ENCODE assay signal across 10 cellular contexts in the genomic region with DNA sequence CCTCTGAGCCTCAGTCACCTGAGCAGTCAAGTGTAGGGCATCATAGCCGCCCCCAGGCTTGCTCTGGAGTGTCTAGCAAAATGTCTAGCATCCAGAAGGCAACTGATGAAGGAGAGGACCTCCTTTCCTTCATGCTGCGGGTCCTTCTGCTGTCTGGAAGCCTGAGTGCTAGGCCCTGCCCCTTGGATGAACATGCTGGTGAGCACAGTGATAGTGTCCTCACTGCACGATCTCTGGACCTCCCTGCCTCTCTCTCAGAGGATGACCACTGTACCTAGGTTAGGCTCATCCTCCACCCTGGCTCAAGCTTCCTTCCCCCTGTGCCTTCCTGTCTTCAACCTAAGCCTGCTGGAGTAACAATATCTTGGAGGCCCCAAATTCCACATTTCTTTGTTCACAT.
DNase-seq lines count a peak whose midpoint lies in the region; ATAC-seq and TF ChIP-seq lines count a peak whose summit lies in the region.
"Had no signal": no experiment of that assay in that cellular context is flagged by ENCODE, and none has a peak within 500 bp of the region (broad histone marks: within the 10 kb centered on the region; RNA-seq: fewer than 3 reads in every experiment).

No MANE protein-coding gene starts in this region.

- no peak for DNase-seq in activated T-cell treated with anti-CD3 and anti-CD28 coated beads, Interleukin-2, amount 50 U/mL, for 72 hours
- no peak for DNase-seq in activated T-cell treated with anti-CD3 and anti-CD28 coated beads, Interleukin-2, amount 50 U/mL, for 1 hour
- DNase-seq in activated T-helper 2 cell treated with anti-CD3 and anti-CD28 coated beads, Interferon-gamma antibody, Interleukin-2, Interleukin-4, amounts not matched to agents 10 μg/mL and 5 μg/mL and 100 μg/mL, durations not matched to agents 14 hours and 24 hours and 36 hours (ENCODE audit: low spot score) = no peak
- DNase-seq in mesothelial cell of epicardium (ENCODE audit: low spot score in 2 of 2, unreplicated experiment in 2 of 2) = no peak
- no peak for DNase-seq in tibial artery
- no peak for DNase-seq in MV-4-11 (lab: John Stamatoyannopoulos, UW)
- DNase-seq in A172 (ENCODE audit: low spot score) = no peak
- DNase-seq: cortex of kidney, NCI-H2081 treated with DMSO at 0.1 percent for 48 hours had no signal

- H3K36me3 Mint-ChIP-seq in activated T-cell treated with anti-CD3 and anti-CD28 coated beads, Interleukin-2, amount 50 U/mL, for 72 hours (ENCODE audit: insufficient read depth in 2 of 2) = no peaks in the 10 kb centered on the region
- H3K36me3 Mint-ChIP-seq in activated T-helper 2 cell treated with anti-CD3 and anti-CD28 coated beads, Interferon-gamma antibody, Interleukin-2, Interleukin-4, amounts not matched to agents 10 μg/mL and 5 μg/mL and 100 μg/mL, durations not matched to agents 14 hours and 24 hours and 36 hours (ENCODE audit: low read depth) = no peaks in the 10 kb centered on the region
- no peaks in the 10 kb centered on the region for H3K36me3 Mint-ChIP-seq in mesothelial cell of epicardium

- no peaks in the 10 kb centered on the region for H3K9me3 ChIP-seq in tibial artery

- peaks cover 7% of the 10 kb centered on the region for H3K4me1 Mint-ChIP-seq in activated T-cell treated with anti-CD3 and anti-CD28 coated beads, Interleukin-2, amount 50 U/mL, for 72 hours (ENCODE audit: low read depth)
- H3K4me1 Mint-ChIP-seq in activated T-helper 2 cell treated with anti-CD3 and anti-CD28 coated beads, Interferon-gamma antibody, Interleukin-2, Interleukin-4, amounts not matched to agents 10 μg/mL and 5 μg/mL and 100 μg/mL, durations not matched to agents 14 hours and 24 hours and 36 hours (ENCODE audit: low read depth) = peaks cover 10% of the 10 kb centered on the region
- peaks cover 21% of the 10 kb centered on the region for H3K4me1 Mint-ChIP-seq in mesothelial cell of epicardium

- intact Hi-C loops in activated T-helper 2 cell treated with anti-CD3 and anti-CD28 coated beads, Interferon-gamma antibody, Interleukin-2, Interleukin-4, amounts not matched to agents 10 μg/mL and 5 μg/mL and 100 μg/mL, durations not matched to agents 14 hours and 24 hours and 36 hours (cut with micrococcal nuclease) = no loop called here
- intact Hi-C loops in tibial artery (cut with DNase I; ENCODE audit: low total_unique reads) = no loop called here

- peaks cover 0 to 2% of the 10 kb centered on the region in 2 donors for H3K9me3 Mint-ChIP-seq in activated T-cell treated with anti-CD3 and anti-CD28 coated beads, Interleukin-2, amount 50 U/mL, for 72 hours
- peaks cover 2% of the 10 kb centered on the region for H3K9me3 Mint-ChIP-seq in activated T-helper 2 cell treated with anti-CD3 and anti-CD28 coated beads, Interferon-gamma antibody, Interleukin-2, Interleukin-4, amounts not matched to agents 10 μg/mL and 5 μg/mL and 100 μg/mL, durations not matched to agents 14 hours and 24 hours and 36 hours
- H3K9me3 Mint-ChIP-seq in mesothelial cell of epicardium = peaks cover 5% of the 10 kb centered on the region

- H3K4me3 ChIP-seq in tibial artery = no peak overlapping the region

- no peaks in the 10 kb centered on the region for H3K36me3 ChIP-seq in tibial artery

- H3K27me3 Mint-ChIP-seq in activated T-cell treated with anti-CD3 and anti-CD28 coated beads, Interleukin-2, amount 50 U/mL, for 72 hours (ENCODE audit: low read depth) = no peaks in the 10 kb centered on the region
- peaks cover 14% of the 10 kb centered on the region for H3K27me3 Mint-ChIP-seq in activated T-helper 2 cell treated with anti-CD3 and anti-CD28 coated beads, Interferon-gamma antibody, Interleukin-2, Interleukin-4, amounts not matched to agents 10 μg/mL and 5 μg/mL and 100 μg/mL, durations not matched to agents 14 hours and 24 hours and 36 hours (ENCODE audit: low read depth)
- H3K27me3 Mint-ChIP-seq in mesothelial cell of epicardium (ENCODE audit: low read depth) = no peaks in the 10 kb centered on the region

- H3K4me3 Mint-ChIP-seq in activated T-cell treated with anti-CD3 and anti-CD28 coated beads, Interleukin-2, amount 50 U/mL, for 72 hours = peak overlapping the region; percentile 15 to 22
- no peak overlapping the region for H3K4me3 Mint-ChIP-seq in activated T-helper 2 cell treated with anti-CD3 and anti-CD28 coated beads, Interferon-gamma antibody, Interleukin-2, Interleukin-4, amounts not matched to agents 10 μg/mL and 5 μg/mL and 100 μg/mL, durations not matched to agents 14 hours and 24 hours and 36 hours (ENCODE audit: low read depth)
- no peak overlapping the region for H3K4me3 Mint-ChIP-seq in mesothelial cell of epicardium

- no peaks in the 10 kb centered on the region for H3K27me3 ChIP-seq in tibial artery

- H3K27ac Mint-ChIP-seq in activated T-cell treated with anti-CD3 and anti-CD28 coated beads, Interleukin-2, amount 50 U/mL, for 72 hours = peak overlapping the region; percentile 85
- H3K27ac Mint-ChIP-seq in activated T-helper 2 cell treated with anti-CD3 and anti-CD28 coated beads, Interferon-gamma antibody, Interleukin-2, Interleukin-4, amounts not matched to agents 10 μg/mL and 5 μg/mL and 100 μg/mL, durations not matched to agents 14 hours and 24 hours and 36 hours = peak overlapping the region; percentile 64
- peak overlapping the region; percentile 80 for H3K27ac Mint-ChIP-seq in mesothelial cell of epicardium

- TF ChIP-seq CTCF in mesothelial cell of epicardium (IDR thresholded peaks at IDR 0.05; ENCODE audit: unreplicated experiment) (no peak), tibial artery (IDR thresholded peaks at IDR 0.05) (no peak)

- H3K27ac ChIP-seq in tibial artery = peak overlapping the region; percentile 4 to 42

- ATAC-seq in activated T-cell treated with anti-CD3 and anti-CD28 coated beads, Interleukin-2, amount 50 U/mL, for 72 hours (replicated peaks in 1 of 2) = peak in 1 of 2 donors; percentile 25
- ATAC-seq in HG03139 (IDR thresholded peaks at IDR 0.05; ENCODE audit: unreplicated experiment) = no peak

- peaks cover 0 to 7% (median 3%) of the 10 kb centered on the region in 4 donors for H3K4me1 ChIP-seq in tibial artery

Comparison
In these comparisons a context has a peak if more than half of its experiments do, and no peak if none do; other contexts are left out.
1. H3K4me3 Mint-ChIP-seq: peak in activated T-cell treated with anti-CD3 and anti-CD28 coated beads, Interleukin-2, amount 50 U/mL, for 72 hours (2 of 2); none in activated T-helper 2 cell treated with anti-CD3 and anti-CD28 coated beads, Interferon-gamma antibody, Interleukin-2, Interleukin-4, amounts not matched to agents 10 μg/mL and 5 μg/mL and 100 μg/mL, durations not matched to agents 14 hours and 24 hours and 36 hours (single experiment) and mesothelial cell of epicardium (single experiment).
2. Peak in every context shown above with its lines, with median percentiles within 50 percentile points of each other: H3K27ac Mint-ChIP-seq.